In the genomic region with DNA sequence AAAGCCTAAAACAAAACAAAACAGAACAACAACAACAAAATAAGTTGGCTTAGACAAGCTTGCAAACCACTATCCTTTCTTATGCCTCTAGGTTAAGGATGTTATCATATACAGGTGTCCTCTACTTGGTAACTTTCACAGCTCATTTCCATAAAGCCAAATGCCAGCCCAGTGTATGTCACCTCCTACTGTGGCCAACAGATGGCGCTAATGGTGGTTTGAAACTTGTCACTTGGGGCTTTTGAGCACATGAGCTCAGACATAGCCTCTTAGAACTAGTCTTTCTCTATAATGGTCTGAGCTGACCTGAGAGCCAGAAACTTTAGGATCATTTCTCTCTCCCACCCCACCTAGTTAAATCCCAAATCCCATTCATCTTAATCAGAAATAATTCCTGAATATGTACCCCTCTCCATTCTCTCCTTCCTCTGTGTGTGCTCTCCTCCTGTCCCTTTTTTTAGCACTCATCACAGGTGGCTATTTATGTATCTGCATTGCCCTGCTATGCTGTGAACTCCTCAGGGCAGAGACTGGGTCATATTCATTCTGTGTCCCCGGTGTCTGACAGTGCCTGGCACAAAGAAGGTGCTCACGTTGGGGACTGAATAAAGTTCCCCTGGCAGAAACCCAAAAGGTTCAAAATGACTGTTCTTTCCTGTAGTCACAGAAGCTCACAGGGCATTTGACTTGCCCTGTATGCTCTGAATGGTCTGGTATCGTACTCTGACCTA, we compare ENCODE assay signal across 7 cellular contexts.
DNase-seq lines count a peak whose midpoint lies in the region; ATAC-seq and TF ChIP-seq lines count a peak whose summit lies in the region.

No MANE protein-coding gene starts in this region.

- H3K27me3 Mint-ChIP-seq in GM23338 (ENCODE audit: insufficient read depth, low read depth, poor library complexity) = peaks cover 8% of the 10 kb centered on the region
- H3K27me3 Mint-ChIP-seq in activated naive CD8-positive, alpha-beta T cell treated with anti-CD3 and anti-CD28 coated beads, Interleukin-2, amount 10 ng/mL, durations not matched to agents 7 days and 5 days = peaks cover 2% of the 10 kb centered on the region

- H3K36me3 Mint-ChIP-seq in GM23338 (ENCODE audit: low read depth) = no peaks in the 10 kb centered on the region
- no peaks in the 10 kb centered on the region for H3K36me3 Mint-ChIP-seq in activated naive CD8-positive, alpha-beta T cell treated with anti-CD3 and anti-CD28 coated beads, Interleukin-2, amount 10 ng/mL, durations not matched to agents 7 days and 5 days

- H3K4me1 ChIP-seq in GM23338 (ENCODE audit: insufficient read depth) (peaks cover 12% of the 10 kb centered on the region; the same call in 1 of the 2 replicates), right atrium auricular region (peaks cover 0 to 8% of the 10 kb centered on the region in 2 donors), gastrocnemius medialis (peaks cover 22 to 59% of the 10 kb centered on the region in 2 donors)

- H3K4me3 Mint-ChIP-seq in GM23338 = no peak overlapping the region
- H3K4me3 Mint-ChIP-seq in activated naive CD8-positive, alpha-beta T cell treated with anti-CD3 and anti-CD28 coated beads, Interleukin-2, amount 10 ng/mL, durations not matched to agents 7 days and 5 days = no peak overlapping the region

- no peak overlapping the region; the same call in 1 of the 2 replicates for H3K27ac Mint-ChIP-seq in GM23338
- no peak overlapping the region for H3K27ac Mint-ChIP-seq in activated naive CD8-positive, alpha-beta T cell treated with anti-CD3 and anti-CD28 coated beads, Interleukin-2, amount 10 ng/mL, durations not matched to agents 7 days and 5 days

- peaks cover 21% of the 10 kb centered on the region for H3K4me1 Mint-ChIP-seq in GM23338
- no peaks in the 10 kb centered on the region for H3K4me1 Mint-ChIP-seq in activated naive CD8-positive, alpha-beta T cell treated with anti-CD3 and anti-CD28 coated beads, Interleukin-2, amount 10 ng/mL, durations not matched to agents 7 days and 5 days

- H3K27me3 ChIP-seq in GM23338 (ENCODE audit: insufficient read depth) (no peaks in the 10 kb centered on the region), right atrium auricular region (no peaks in the 10 kb centered on the region), gastrocnemius medialis (no peaks in the 10 kb centered on the region)

- H3K36me3 ChIP-seq in GM23338 (ENCODE audit: insufficient read depth) (no peaks in the 10 kb centered on the region), right atrium auricular region (no peaks in the 10 kb centered on the region), gastrocnemius medialis (no peaks in the 10 kb centered on the region)

- TF ChIP-seq CTCF in GM12874 (IDR thresholded peaks at IDR 0.05; ENCODE audit: insufficient read depth, low read depth, low read length) (peak; percentile 80), GM23338 (conservative IDR thresholded peaks at IDR 0.05; ENCODE audit: low read depth in 2 of 2) (peak; percentile 92 to 93), RWPE1 (conservative IDR thresholded peaks at IDR 0.05; ENCODE audit: low read depth) (peak; percentile 76), right atrium auricular region (IDR thresholded peaks at IDR 0.05) (peak; percentile 69 to 85), gastrocnemius medialis (IDR thresholded peaks at IDR 0.05 in 4 of 5, conservative IDR thresholded peaks at IDR 0.05 in 1 of 5) (peak; percentile 71 to 82 (median 76))

- no peaks in the 10 kb centered on the region for H3K79me2 ChIP-seq in GM23338 (replicated peaks; ENCODE audit: insufficient read depth)

- H3K4me3 ChIP-seq in GM23338 (no peak overlapping the region), right atrium auricular region (no peak overlapping the region), gastrocnemius medialis (peak overlapping the region; percentile 1 to 27 (median 18))

- H3K27ac ChIP-seq in GM23338 (ENCODE audit: low read depth) = no peak overlapping the region
- H3K27ac ChIP-seq in RWPE1 = no peak overlapping the region
- peak overlapping the region; percentile 51 to 61 for H3K27ac ChIP-seq in right atrium auricular region
- H3K27ac ChIP-seq in gastrocnemius medialis = peak overlapping the region; percentile 69 to 88 (median 76)

- intact Hi-C loops in gastrocnemius medialis (cut with DNase I; ENCODE audit: low total_unique reads) = loop anchor here (1.0 to 5.0 kb wide), 2 partner anchors 59 to 174 kb away; no protein-coding TSS in a partner anchor

- no peak for TF ChIP-seq POLR2A in gastrocnemius medialis (IDR thresholded peaks at IDR 0.05)

- peak; percentile 85 for DNase-seq in GM23338 (ENCODE audit: low spot score)
- peak; percentile 68 for DNase-seq in KBM-7
- DNase-seq in RWPE1 (ENCODE audit: low spot score) = peak; percentile 13
- DNase-seq in activated naive CD8-positive, alpha-beta T cell treated with anti-CD3 and anti-CD28 coated beads, Interleukin-2, amount 10 ng/mL, durations not matched to agents 7 days and 5 days = peak; percentile 33
- peak; percentile 83 for DNase-seq in right atrium auricular region (ENCODE audit: low spot score)
- peak; percentile 53 to 79 for DNase-seq in gastrocnemius medialis

- no peaks in the 10 kb centered on the region for H3K9me2 ChIP-seq in GM23338 (ENCODE audit: insufficient read depth)

- H3K9me3 ChIP-seq in right atrium auricular region (no peaks in the 10 kb centered on the region), gastrocnemius medialis (no peaks in the 10 kb centered on the region)

- H2AFZ ChIP-seq in GM23338 = no peak overlapping the region

- CTCF ChIA-PET in RWPE1 (lab: Yijun Ruan, JAX) = interaction anchor here (0.6 to 0.7 kb wide), 5 partner anchors 49 to 1300 kb away, joined by 3 to 4 read pairs (median 4); no protein-coding TSS in a partner anchor

- POLR2A ChIA-PET in RWPE1 (lab: Yijun Ruan, JAX; ENCODE audit: low non-redundant PET) = no interaction called here
- POLR2A ChIA-PET in activated naive CD8-positive, alpha-beta T cell treated with anti-CD3 and anti-CD28 coated beads, Interleukin-2, amount 10 ng/mL, durations not matched to agents 7 days and 5 days (lab: Charles Lee) = no interaction called here

- no peaks in the 10 kb centered on the region for H3K9me3 Mint-ChIP-seq in GM23338
- no peaks in the 10 kb centered on the region for H3K9me3 Mint-ChIP-seq in activated naive CD8-positive, alpha-beta T cell treated with anti-CD3 and anti-CD28 coated beads, Interleukin-2, amount 10 ng/mL, durations not matched to agents 7 days and 5 days

- in situ Hi-C loops in KBM-7 (cut with MboI; ENCODE audit: low pct_unique_long_range_greater_than_20kb, low sequenced_read_pairs) (no loop called here), gastrocnemius medialis (cut with MboI; ENCODE audit: low sequenced_read_pairs in 4 of 4) (no loop called here)

- ATAC-seq in GM23338 = peak; percentile 96
- ATAC-seq in activated naive CD8-positive, alpha-beta T cell treated with anti-CD3 and anti-CD28 coated beads, Interleukin-2, amount 10 ng/mL, durations not matched to agents 7 days and 5 days (ENCODE audit: low read depth) = peak; percentile 66
- ATAC-seq in gastrocnemius medialis = peak; percentile 92 to 96

- H4K20me1 ChIP-seq in GM23338 (replicated peaks; ENCODE audit: insufficient read depth) = no peaks in the 10 kb centered on the region

- no peaks in the 10 kb centered on the region for H3F3A ChIP-seq in GM23338 (replicated peaks; ENCODE audit: low read depth)

- no peak overlapping the region for H3K4me2 ChIP-seq in GM23338

TF ChIP-seq in GM23338, 12 proteins besides CTCF, POLR2A, EP300 and RAD21 (continues in another document):
- TF ChIP-seq POLR2AphosphoS5 (IDR thresholded peaks at IDR 0.05; ENCODE audit: low read depth) (no peak), EZH2phosphoT487 (IDR thresholded peaks at IDR 0.05; ENCODE audit: unreplicated experiment) (no peak), EZH2 (IDR thresholded peaks at IDR 0.05; ENCODE audit: low read depth, unreplicated experiment) (no peak), JUNB (IDR thresholded peaks at IDR 0.05; ENCODE audit: unreplicated experiment) (no peak), ZNF114 (CRISPR knock-in tag; IDR thresholded peaks at IDR 0.05) (no peak), CREB1 (CRISPR knock-in tag; IDR thresholded peaks at IDR 0.05; ENCODE audit: low read depth) (no peak), ZNF331 (CRISPR knock-in tag; IDR thresholded peaks at IDR 0.05; ENCODE audit: low read depth) (no peak)
- TF ChIP-seq, protein P1, sequence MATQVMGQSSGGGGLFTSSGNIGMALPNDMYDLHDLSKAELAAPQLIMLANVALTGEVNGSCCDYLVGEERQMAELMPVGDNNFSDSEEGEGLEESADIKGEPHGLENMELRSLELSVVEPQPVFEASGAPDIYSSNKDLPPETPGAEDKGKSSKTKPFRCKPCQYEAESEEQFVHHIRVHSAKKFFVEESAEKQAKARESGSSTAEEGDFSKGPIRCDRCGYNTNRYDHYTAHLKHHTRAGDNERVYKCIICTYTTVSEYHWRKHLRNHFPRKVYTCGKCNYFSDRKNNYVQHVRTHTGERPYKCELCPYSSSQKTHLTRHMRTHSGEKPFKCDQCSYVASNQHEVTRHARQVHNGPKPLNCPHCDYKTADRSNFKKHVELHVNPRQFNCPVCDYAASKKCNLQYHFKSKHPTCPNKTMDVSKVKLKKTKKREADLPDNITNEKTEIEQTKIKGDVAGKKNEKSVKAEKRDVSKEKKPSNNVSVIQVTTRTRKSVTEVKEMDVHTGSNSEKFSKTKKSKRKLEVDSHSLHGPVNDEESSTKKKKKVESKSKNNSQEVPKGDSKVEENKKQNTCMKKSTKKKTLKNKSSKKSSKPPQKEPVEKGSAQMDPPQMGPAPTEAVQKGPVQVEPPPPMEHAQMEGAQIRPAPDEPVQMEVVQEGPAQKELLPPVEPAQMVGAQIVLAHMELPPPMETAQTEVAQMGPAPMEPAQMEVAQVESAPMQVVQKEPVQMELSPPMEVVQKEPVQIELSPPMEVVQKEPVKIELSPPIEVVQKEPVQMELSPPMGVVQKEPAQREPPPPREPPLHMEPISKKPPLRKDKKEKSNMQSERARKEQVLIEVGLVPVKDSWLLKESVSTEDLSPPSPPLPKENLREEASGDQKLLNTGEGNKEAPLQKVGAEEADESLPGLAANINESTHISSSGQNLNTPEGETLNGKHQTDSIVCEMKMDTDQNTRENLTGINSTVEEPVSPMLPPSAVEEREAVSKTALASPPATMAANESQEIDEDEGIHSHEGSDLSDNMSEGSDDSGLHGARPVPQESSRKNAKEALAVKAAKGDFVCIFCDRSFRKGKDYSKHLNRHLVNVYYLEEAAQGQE (IDR thresholded peaks at IDR 0.05; ENCODE audit: unreplicated experiment) = no peak

Comparison
In these comparisons a context has a peak if more than half of its experiments do, and no peak if none do; other contexts are left out.
1. DNase-seq: peak in every context shown above with its lines; median percentile 85 in GM23338; 83 in right atrium auricular region; 68 in KBM-7; 66 in gastrocnemius medialis; 33 in activated naive CD8-positive, alpha-beta T cell treated with anti-CD3 and anti-CD28 coated beads, Interleukin-2, amount 10 ng/mL, durations not matched to agents 7 days and 5 days; 13 in RWPE1.
2. H3K27ac ChIP-seq: peak in right atrium auricular region (2 of 2) and gastrocnemius medialis (4 of 4); none in GM23338 (single experiment) and RWPE1 (single experiment).
3. H3K4me3 ChIP-seq: peak in gastrocnemius medialis (4 of 4); none in GM23338 (single experiment) and right atrium auricular region (0 of 2).
4. Peak in every context shown above with its lines, with median percentiles within 50 percentile points of each other: CTCF ChIP-seq and ATAC-seq.